Comparison of ENCODE assay signal across 24 cellular contexts in genomic region chr9:89647366-89648128, GRCh38. TPM values are rescaled to one million over a fixed set of nuclear protein-coding genes. Genes with fewer than 3 reads are reported as not detected.
DNase-seq lines count a peak whose midpoint lies in the region; ATAC-seq and TF ChIP-seq lines count a peak whose summit lies in the region.
"Had no signal": no experiment of that assay in that cellular context is flagged by ENCODE, and none has a peak within 500 bp of the region (broad histone marks: within the 10 kb centered on the region; RNA-seq: fewer than 3 reads in every experiment).

No MANE protein-coding gene starts in this region.

- no peak overlapping the region for H3K27ac ChIP-seq in endodermal cell (ENCODE audit: low read depth, low read length)
- H3K27ac ChIP-seq in upper lobe of right lung, result no peak overlapping the region
- H3K27ac ChIP-seq: BLaER1 treated with 17β-estradiol and CSF1 and Interleukin-3, amounts not matched to agents 10 nM and 100 nM; KMS-11 had no signal

- no peak overlapping the region for H3K9ac ChIP-seq in endodermal cell (ENCODE audit: extremely low read depth, low read length, poor library complexity, severe bottlenecking)
- H3K9ac ChIP-seq: BLaER1 treated with 17β-estradiol and CSF1 and Interleukin-3, amounts not matched to agents 10 nM and 100 nM; KMS-11; SK-N-SH had no signal

- peak; percentile 55 for DNase-seq in ELF-1 (ENCODE audit: low read depth, low spot score)
- DNase-seq in endodermal cell, result peak; percentile 38
- no peak for DNase-seq in nephron progenitor cell
- DNase-seq in upper lobe of right lung, result no peak
- no peak for DNase-seq in DMS79 (lab: John Stamatoyannopoulos, UW)
- DNase-seq: 8988T; CD4-positive, alpha-beta memory T cell; GF-D8; H7; HFFc6; NCI-H1092 treated with DMSO at 0.1 percent for 48 hours; NCI-H1436 treated with DMSO at 0.1 percent for 48 hours; NCI-H1930; NCI-H226; NCI-H510A treated with DMSO at 0.1 percent for 48 hours; NCI-H748 treated with DMSO at 0.1 percent for 48 hours; SIG-M5; SK-N-SH had no signal

- intact Hi-C loops in upper lobe of right lung (cut with DNase I), result no loop called here

- TF ChIP-seq CTCF in endodermal cell (conservative IDR thresholded peaks at IDR 0.05) (no peak), nephron progenitor cell (IDR thresholded peaks at IDR 0.05) (no peak), upper lobe of right lung (IDR thresholded peaks at IDR 0.05) (no peak)

- no peak overlapping the region for H3K4me3 Mint-ChIP-seq in endodermal cell
- H3K4me3 Mint-ChIP-seq in nephron progenitor cell, result no peak overlapping the region
- H3K4me3 Mint-ChIP-seq: CD4-positive, alpha-beta memory T cell; HFFc6 had no signal

- H3K9me3 ChIP-seq in endodermal cell (ENCODE audit: control insufficient read depth, low read length) (no peaks in the 10 kb centered on the region), upper lobe of right lung (no peaks in the 10 kb centered on the region)
- H3K9me3 ChIP-seq: SK-N-SH had no signal

- H3K4me3 ChIP-seq in endodermal cell (ENCODE audit: low read length) (no peak overlapping the region), upper lobe of right lung (no peak overlapping the region)
- H3K4me3 ChIP-seq: BLaER1 treated with 17β-estradiol and CSF1 and Interleukin-3, amounts not matched to agents 10 nM and 100 nM had no signal

- H3K9me3 Mint-ChIP-seq in endodermal cell (no peaks in the 10 kb centered on the region), nephron progenitor cell (peaks cover 18% of the 10 kb centered on the region)

- H3K27me3 Mint-ChIP-seq in endodermal cell (ENCODE audit: insufficient read depth) (no peaks in the 10 kb centered on the region), nephron progenitor cell (ENCODE audit: low read depth, poor library complexity) (peaks cover 28% of the 10 kb centered on the region)
- H3K27me3 Mint-ChIP-seq: CD4-positive, alpha-beta memory T cell had no signal

- peak; percentile 10 for ATAC-seq in upper lobe of right lung
- no peak for ATAC-seq in HG02884 (IDR thresholded peaks at IDR 0.05; ENCODE audit: unreplicated experiment)
- ATAC-seq in HG03565 (IDR thresholded peaks at IDR 0.05; ENCODE audit: unreplicated experiment), result no peak
- ATAC-seq: Panc1 had no signal

- H3K27ac Mint-ChIP-seq in endodermal cell (no peak overlapping the region), nephron progenitor cell (peak overlapping the region; percentile 36)
- H3K27ac Mint-ChIP-seq: CD4-positive, alpha-beta memory T cell; HFFc6 had no signal

- no peaks in the 10 kb centered on the region for H3K27me3 ChIP-seq in endodermal cell (ENCODE audit: control insufficient read depth, insufficient read depth, low read length, poor library complexity, severe bottlenecking)
- no peaks in the 10 kb centered on the region for H3K27me3 ChIP-seq in upper lobe of right lung
- H3K27me3 ChIP-seq: BLaER1 treated with 17β-estradiol and CSF1 and Interleukin-3, amounts not matched to agents 10 nM and 100 nM had no signal

- H3K36me3 ChIP-seq in endodermal cell (ENCODE audit: control insufficient read depth, insufficient read depth, low read length), result no peaks in the 10 kb centered on the region
- no peaks in the 10 kb centered on the region for H3K36me3 ChIP-seq in upper lobe of right lung
- H3K36me3 ChIP-seq: BLaER1 treated with 17β-estradiol and CSF1 and Interleukin-3, amounts not matched to agents 10 nM and 100 nM had no signal

- no peaks in the 10 kb centered on the region for H3K36me3 Mint-ChIP-seq in endodermal cell (ENCODE audit: low read depth)
- H3K36me3 Mint-ChIP-seq in nephron progenitor cell (ENCODE audit: low read depth), result peaks cover 3% of the 10 kb centered on the region
- H3K36me3 Mint-ChIP-seq: CD4-positive, alpha-beta memory T cell had no signal

- H3K4me1 ChIP-seq in endodermal cell (ENCODE audit: control insufficient read depth, insufficient read depth, low read length) (peaks cover 11% of the 10 kb centered on the region), upper lobe of right lung (no peaks in the 10 kb centered on the region)

- WGBS in endodermal cell (ENCODE audit: insufficient coverage in 1 of 2, insufficient read length in 1 of 2), 2 experiments, result 86 to 89% methylated on average over 8 to 15 of the region's 15 CpGs

- H3K4me1 Mint-ChIP-seq in endodermal cell, result peaks cover 33% of the 10 kb centered on the region
- peaks cover 42% of the 10 kb centered on the region for H3K4me1 Mint-ChIP-seq in nephron progenitor cell
- H3K4me1 Mint-ChIP-seq: CD4-positive, alpha-beta memory T cell had no signal

RNA-seq across cellular contexts. Expression of gene GADD45G, which starts 42.7 kb away (rescaled TPM):
- 1 to 10 TPM; 5.1 to 9.6 TPM for total RNA-seq in endodermal cell
- 66.1 TPM for polyA plus RNA-seq in endodermal cell (2013, experiment 1 of 2)
- 58.2 TPM for polyA plus RNA-seq in endodermal cell (2013, experiment 2 of 2)
- 19.8 TPM for total RNA-seq in upper lobe of right lung
- total RNA-seq: HT1080 had no signal

Comparison
In these comparisons a context has a peak if more than half of its experiments do, and no peak if none do; other contexts are left out.
1. DNase-seq: peak in ELF-1 (single experiment) and endodermal cell (single experiment); none in nephron progenitor cell (single experiment), upper lobe of right lung (single experiment) and DMS79 (single experiment).